Comparison of ENCODE assay signal across 28 cellular contexts in genomic region chr3:46049093-46049492, GRCh38. TPM values are rescaled to one million over a fixed set of nuclear protein-coding genes. Genes with fewer than 3 reads are reported as not detected.
"Had no signal": no experiment of that assay in that cellular context is flagged by ENCODE, and none has a peak within 500 bp of the region (broad histone marks: within the 10 kb centered on the region; RNA-seq: fewer than 3 reads in every experiment).

No MANE protein-coding gene starts in this region.

- H3K36me3 ChIP-seq: brain microvascular endothelial cell, cardiac muscle cell, MG63 had no signal

- DNase-seq: activated CD4-positive, alpha-beta memory T cell treated with anti-CD3 and anti-CD28 coated beads for 36 hours; activated CD4-positive, alpha-beta T cell treated with anti-CD3 and anti-CD28 coated beads, Interleukin-2, amount 10 ng/mL, durations not matched to agents 7 days and 5 days; activated CD8-positive, alpha-beta memory T cell treated with anti-CD3 and anti-CD28 coated beads, Interleukin-2, amount 50 U/mL, for 48 hours; activated effector memory CD4-positive, alpha-beta T cell treated with Interleukin-2 at 50 U/mL for 16 hours; activated naive CD4-positive, alpha-beta T cell treated with anti-CD3 and anti-CD28 coated beads, Interleukin-2, amount 10 ng/mL, durations not matched to agents 7 days and 5 days; activated naive CD8-positive, alpha-beta T cell treated with anti-CD3 and anti-CD28 coated beads, Interleukin-2, amount 50 U/mL, for 24 hours; activated T-cell treated with anti-CD3 and anti-CD28 coated beads, Interleukin-2, amount 50 U/mL, for 48 hours; amniotic stem cell; aorta; brain microvascular endothelial cell; Kasumi-1; KG1; MG63; NCI-H1048; NCI-H1105 treated with DMSO at 0.1 percent for 48 hours; NCI-H1436; NCI-H1694; NCI-H1930; NCI-H2081 treated with DMSO at 0.1 percent for 48 hours; NCI-H345; NCI-H526; NCI-H748 treated with DMSO at 0.1 percent for 48 hours; NK-92 treated with Interleukin-12 subunit alpha and Interleukin-12 subunit beta, amount 100 ng/mL, for 24 hours; Right ventricle myocardium superior; SW 1271 had no signal

- H3K9me3 ChIP-seq: MG63 had no signal

- H3K27me3 ChIP-seq: cardiac muscle cell, MG63 had no signal

- ATAC-seq: activated naive CD8-positive, alpha-beta T cell treated with anti-CD3 and anti-CD28 coated beads, Interleukin-2, amount 50 U/mL, for 24 hours had no signal

- H3K4me3 ChIP-seq: cardiac muscle cell, MG63 had no signal

- H3K27ac ChIP-seq: brain microvascular endothelial cell, cardiac muscle cell had no signal

- FAIRE-seq: TTC549 had no signal

RNA-seq across cellular contexts. Expression of gene XCR1, which starts 21.8 kb away (rescaled TPM):
- total RNA-seq: activated CD4-positive, alpha-beta T cell treated with anti-CD3 and anti-CD28 coated beads, Interleukin-2, amount 10 ng/mL, durations not matched to agents 7 days and 5 days; cardiac muscle cell; NCI-H460; Right ventricle myocardium superior had no signal
- polyA plus RNA-seq: aorta, cardiac muscle cell had no signal
